Comparison of ENCODE assay signal across 1 cellular context in the genomic region with DNA sequence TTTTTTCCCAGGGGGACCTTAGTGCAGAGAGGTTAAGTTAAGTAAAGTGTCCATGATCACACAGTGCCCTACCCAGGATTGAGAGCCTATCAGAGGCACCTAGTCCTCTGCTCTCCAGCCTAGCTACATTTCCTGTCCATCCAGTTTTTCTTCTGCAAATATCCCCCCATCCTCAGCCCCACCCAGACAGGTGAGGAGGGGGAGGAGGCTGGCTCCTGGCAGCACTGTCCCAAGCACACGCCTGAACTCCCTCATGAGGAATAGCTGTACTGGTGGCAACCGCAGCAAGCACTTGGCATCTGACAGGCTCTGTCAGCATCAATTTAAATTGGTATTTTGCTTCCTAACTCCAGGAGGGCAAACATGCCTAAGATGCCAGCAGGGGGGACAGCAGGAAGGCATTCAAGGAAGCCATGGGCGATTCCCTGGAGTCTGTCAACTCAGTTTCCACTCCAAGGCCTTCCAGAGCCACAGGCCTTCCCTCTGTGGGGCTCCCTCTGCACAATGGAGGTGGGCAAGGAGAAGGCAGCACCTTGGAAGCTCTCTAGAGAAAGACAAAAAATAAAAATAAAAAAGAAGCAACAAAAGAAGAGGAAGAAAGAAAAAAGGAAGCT.
TF ChIP-seq lines count a peak whose summit lies in the region.

No MANE protein-coding gene starts in this region.

TF ChIP-seq in HepG2, 621 proteins besides CTCF, POLR2A, EP300 and RAD21:
- TF ChIP-seq, protein P1, sequence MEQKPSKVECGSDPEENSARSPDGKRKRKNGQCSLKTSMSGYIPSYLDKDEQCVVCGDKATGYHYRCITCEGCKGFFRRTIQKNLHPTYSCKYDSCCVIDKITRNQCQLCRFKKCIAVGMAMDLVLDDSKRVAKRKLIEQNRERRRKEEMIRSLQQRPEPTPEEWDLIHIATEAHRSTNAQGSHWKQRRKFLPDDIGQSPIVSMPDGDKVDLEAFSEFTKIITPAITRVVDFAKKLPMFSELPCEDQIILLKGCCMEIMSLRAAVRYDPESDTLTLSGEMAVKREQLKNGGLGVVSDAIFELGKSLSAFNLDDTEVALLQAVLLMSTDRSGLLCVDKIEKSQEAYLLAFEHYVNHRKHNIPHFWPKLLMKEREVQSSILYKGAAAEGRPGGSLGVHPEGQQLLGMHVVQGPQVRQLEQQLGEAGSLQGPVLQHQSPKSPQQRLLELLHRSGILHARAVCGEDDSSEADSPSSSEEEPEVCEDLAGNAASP (CRISPR knock-in tag; IDR thresholded peaks at IDR 0.05; ENCODE audit: borderline replicate concordance) = no peak
- TF ChIP-seq MBD4 (IDR thresholded peaks at IDR 0.05; ENCODE audit: borderline replicate concordance, low read length) (no peak), SRF (IDR thresholded peaks at IDR 0.05; ENCODE audit: low read depth, low read length) (no peak), ZFAT (CRISPR knock-in tag; conservative IDR thresholded peaks at IDR 0.05) (no peak), PCBP2 (optimal IDR thresholded peaks at IDR 0.05; ENCODE audit: low read depth, low read length, poor library complexity, severe bottlenecking) (no peak), DPF2 (CRISPR knock-in tag; IDR thresholded peaks at IDR 0.05; ENCODE audit: borderline replicate concordance, low read depth) (no peak), ZNF549 (CRISPR knock-in tag; IDR thresholded peaks at IDR 0.05) (no peak), ZNF790 (CRISPR knock-in tag; IDR thresholded peaks at IDR 0.05; ENCODE audit: borderline replicate concordance) (no peak), MEIS2 (CRISPR knock-in tag; IDR thresholded peaks at IDR 0.05) (no peak), PTBP1 (IDR thresholded peaks at IDR 0.05; ENCODE audit: low read depth, low read length, poor library complexity, severe bottlenecking) (no peak)
- TF ChIP-seq, protein P2, sequence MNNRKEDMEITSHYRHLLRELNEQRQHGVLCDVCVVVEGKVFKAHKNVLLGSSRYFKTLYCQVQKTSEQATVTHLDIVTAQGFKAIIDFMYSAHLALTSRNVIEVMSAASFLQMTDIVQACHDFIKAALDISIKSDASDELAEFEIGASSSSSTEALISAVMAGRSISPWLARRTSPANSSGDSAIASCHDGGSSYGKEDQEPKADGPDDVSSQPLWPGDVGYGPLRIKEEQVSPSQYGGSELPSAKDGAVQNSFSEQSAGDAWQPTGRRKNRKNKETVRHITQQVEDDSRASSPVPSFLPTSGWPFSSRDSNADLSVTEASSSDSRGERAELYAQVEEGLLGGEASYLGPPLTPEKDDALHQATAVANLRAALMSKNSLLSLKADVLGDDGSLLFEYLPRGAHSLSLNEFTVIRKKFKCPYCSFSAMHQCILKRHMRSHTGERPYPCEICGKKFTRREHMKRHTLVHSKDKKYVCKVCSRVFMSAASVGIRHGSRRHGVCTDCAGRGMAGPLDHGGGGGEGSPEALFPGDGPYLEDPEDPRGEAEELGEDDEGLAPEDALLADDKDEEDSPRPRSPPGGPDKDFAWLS (CRISPR knock-in tag; IDR thresholded peaks at IDR 0.05; ENCODE audit: borderline replicate concordance) = no peak
- TF ChIP-seq, protein P3, sequence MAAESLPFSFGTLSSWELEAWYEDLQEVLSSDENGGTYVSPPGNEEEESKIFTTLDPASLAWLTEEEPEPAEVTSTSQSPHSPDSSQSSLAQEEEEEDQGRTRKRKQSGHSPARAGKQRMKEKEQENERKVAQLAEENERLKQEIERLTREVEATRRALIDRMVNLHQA (CRISPR knock-in tag; IDR thresholded peaks at IDR 0.05) = no peak
- TF ChIP-seq, protein P4, sequence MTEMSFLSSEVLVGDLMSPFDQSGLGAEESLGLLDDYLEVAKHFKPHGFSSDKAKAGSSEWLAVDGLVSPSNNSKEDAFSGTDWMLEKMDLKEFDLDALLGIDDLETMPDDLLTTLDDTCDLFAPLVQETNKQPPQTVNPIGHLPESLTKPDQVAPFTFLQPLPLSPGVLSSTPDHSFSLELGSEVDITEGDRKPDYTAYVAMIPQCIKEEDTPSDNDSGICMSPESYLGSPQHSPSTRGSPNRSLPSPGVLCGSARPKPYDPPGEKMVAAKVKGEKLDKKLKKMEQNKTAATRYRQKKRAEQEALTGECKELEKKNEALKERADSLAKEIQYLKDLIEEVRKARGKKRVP (CRISPR knock-in tag; IDR thresholded peaks at IDR 0.05) = no peak
